24 cellular contexts compared by ENCODE assay signal in genomic region chr6:166558156-166559025, GRCh38. TPM values are rescaled to one million over a fixed set of nuclear protein-coding genes. Genes with fewer than 3 reads are reported as not detected.
DNase-seq lines count a peak whose midpoint lies in the region; ATAC-seq, FAIRE-seq and TF ChIP-seq lines count a peak whose summit lies in the region.
"Had no signal": no experiment of that assay in that cellular context is flagged by ENCODE, and none has a peak within 500 bp of the region (broad histone marks: within the 10 kb centered on the region; RNA-seq: fewer than 3 reads in every experiment).

No MANE protein-coding gene starts in this region.

- TF ChIP-seq CTCF in RWPE1 (conservative IDR thresholded peaks at IDR 0.05; ENCODE audit: low read depth) = no peak
- no peak for TF ChIP-seq CTCF in bronchial epithelial cell (IDR thresholded peaks at IDR 0.05; ENCODE audit: insufficient read depth, low read length, severe bottlenecking)
- no peak for TF ChIP-seq CTCF in lower lobe of right lung (IDR thresholded peaks at IDR 0.05)
- TF ChIP-seq CTCF in pancreas (IDR thresholded peaks at IDR 0.05) = no peak

- H3K9me3 ChIP-seq in lower lobe of right lung (peaks cover 6% of the 10 kb centered on the region), subcutaneous abdominal adipose tissue (ENCODE audit: control insufficient read depth in 5 of 5, low read length in 5 of 5) (peaks cover 3 to 13% (median 10%) of the 10 kb centered on the region in 5 donors), pancreas (no peaks in the 10 kb centered on the region), neuronal stem cell (replicated peaks in 1 of 2; ENCODE audit: control insufficient read depth in 2 of 2, insufficient read depth in 1 of 2, low read depth in 1 of 2, low read length in 2 of 2) (peaks cover 5 to 20% of the 10 kb centered on the region in 2 donors)
- H3K9me3 ChIP-seq: MG63, right lobe of liver had no signal

- H3K4me1 ChIP-seq in lower lobe of right lung (peaks cover 52% of the 10 kb centered on the region), subcutaneous abdominal adipose tissue (ENCODE audit: control insufficient read depth in 5 of 5, insufficient read depth in 5 of 5, low read length in 5 of 5) (peaks cover 6 to 68% (median 28%) of the 10 kb centered on the region in 5 donors), pancreas (peaks cover 0 to 10% (median 0%) of the 10 kb centered on the region in 3 donors), neuronal stem cell (ENCODE audit: control insufficient read depth in 2 of 2, insufficient read depth in 1 of 2, low read depth in 1 of 2, low read length in 2 of 2) (peaks cover 20 to 21% of the 10 kb centered on the region in 2 donors)

- no peak overlapping the region for H3K23ac ChIP-seq in neuronal stem cell (ENCODE audit: low read depth, low read length, poor library complexity)

- H3K4me3 ChIP-seq in bronchial epithelial cell (ENCODE audit: low read depth, low read length) = no peak overlapping the region
- H3K4me3 ChIP-seq in lower lobe of right lung = no peak overlapping the region
- H3K4me3 ChIP-seq in subcutaneous abdominal adipose tissue (ENCODE audit: low read depth in 1 of 5, low read length in 5 of 5) = no peak overlapping the region
- H3K4me3 ChIP-seq in pancreas = no peak overlapping the region
- no peak overlapping the region for H3K4me3 ChIP-seq in neuronal stem cell (ENCODE audit: low read length in 2 of 2)
- H3K4me3 ChIP-seq: cardiac muscle cell, heart left ventricle, MG63, right lobe of liver had no signal

- FAIRE-seq in bronchial epithelial cell (lab: Jason Lieb, UNC) = no peak
- no peak for FAIRE-seq in pancreas (lab: Jason Lieb, UNC)
- FAIRE-seq: TTC549 had no signal

- H3K9ac ChIP-seq in subcutaneous abdominal adipose tissue (ENCODE audit: low read length in 5 of 5) (no peak overlapping the region), neuronal stem cell (ENCODE audit: low read depth, low read length, poor library complexity) (no peak overlapping the region)

- H3K27ac ChIP-seq in RWPE1 (peak overlapping the region; percentile 75), lower lobe of right lung (peak overlapping the region; percentile 20), subcutaneous abdominal adipose tissue (ENCODE audit: low read depth, low read length) (peak overlapping the region; percentile 85), pancreas (no peak overlapping the region), neuronal stem cell (replicated peaks; ENCODE audit: low read length) (no peak overlapping the region)
- H3K27ac ChIP-seq: cardiac muscle cell had no signal

- DNase-seq in RWPE1 (ENCODE audit: low spot score) (no peak), bronchial epithelial cell (ENCODE audit: low read depth) (peak; percentile 33), lower lobe of right lung (no peak), AG20443 (ENCODE audit: low spot score) (no peak), pancreas (no peak), neuronal stem cell (ENCODE audit: low spot score) (no peak)
- no peak for DNase-seq in activated CD4-positive, CD25-positive, alpha-beta regulatory T cell treated with anti-CD3 and anti-CD28 coated beads, Interleukin-2, amount 50 U/mL, for 72 hours
- DNase-seq: activated CD4-positive, alpha-beta T cell treated with anti-CD3 and anti-CD28 coated beads for 4 hours; activated naive CD4-positive, alpha-beta T cell treated with anti-CD3 and anti-CD28 coated beads for 36 hours; activated T-cell treated with anti-CD3 and anti-CD28 coated beads, Interleukin-2, amount 50 U/mL, for 48 hours; CD4-positive, alpha-beta T cell; cortex of kidney; heart left ventricle; left cardiac atrium; MG63; natural killer cell; NCI-H1417 treated with DMSO at 0.1 percent for 48 hours; NCI-H524; right lobe of liver; T-helper 1 cell had no signal

- H3K27me3 ChIP-seq in bronchial epithelial cell (ENCODE audit: control insufficient read depth, insufficient read depth, low read length) = no peaks in the 10 kb centered on the region
- H3K27me3 ChIP-seq in lower lobe of right lung (ENCODE audit: low read depth) = no peaks in the 10 kb centered on the region
- no peaks in the 10 kb centered on the region for H3K27me3 ChIP-seq in subcutaneous abdominal adipose tissue (ENCODE audit: control insufficient read depth in 5 of 5, insufficient read depth in 4 of 5, low read length in 5 of 5)
- no peaks in the 10 kb centered on the region for H3K27me3 ChIP-seq in pancreas
- no peaks in the 10 kb centered on the region for H3K27me3 ChIP-seq in neuronal stem cell (ENCODE audit: control insufficient read depth in 3 of 3, insufficient read depth in 3 of 3, low read depth in 1 of 3, low read length in 3 of 3)
- H3K27me3 ChIP-seq: cardiac muscle cell, heart left ventricle, MG63, right lobe of liver had no signal

- POLR2A ChIA-PET in RWPE1 (lab: Yijun Ruan, JAX; ENCODE audit: low non-redundant PET) = no interaction called here

- intact Hi-C loops in lower lobe of right lung (cut with DNase I) = loop anchor here (10.0 kb wide), 1 partner anchor 66 kb away; the partner anchor contains the start of gene RPS6KA2
- intact Hi-C loops in pancreas (cut with DNase I) = no loop called here

- peaks cover 3% of the 10 kb centered on the region for H3K79me1 ChIP-seq in neuronal stem cell (ENCODE audit: low read depth, low read length)

- no peak overlapping the region for H2AFZ ChIP-seq in neuronal stem cell (ENCODE audit: low read length)

- H3K4me2 ChIP-seq in neuronal stem cell (ENCODE audit: insufficient read depth, low read length, poor library complexity, severe bottlenecking) = no peak overlapping the region

- no peak overlapping the region for H2BK12ac ChIP-seq in neuronal stem cell (ENCODE audit: low read length)

- no peak overlapping the region for H2AK5ac ChIP-seq in neuronal stem cell (ENCODE audit: low read depth, low read length)

- H2BK5ac ChIP-seq in neuronal stem cell (ENCODE audit: low read length) = no peak overlapping the region

- no peak overlapping the region for H3K4ac ChIP-seq in neuronal stem cell (ENCODE audit: low read length)

- ATAC-seq in lower lobe of right lung (no peak), pancreas (no peak)
- ATAC-seq: heart left ventricle, Panc1, right lobe of liver had no signal

- WGBS in pancreas, 2 donors = 93 to 96% methylated on average over 12 of the region's 12 CpGs
- WGBS in neuronal stem cell (ENCODE audit: extremely low coverage in 2 of 2, insufficient read length in 2 of 2, insufficient replicate concordance in 1 of 2), 2 donors = no CpG with 5 or more reads among the region's 12 CpGs

- no peak overlapping the region for H4K91ac ChIP-seq in neuronal stem cell (ENCODE audit: low read depth, low read length, poor library complexity)

- H3K36me3 ChIP-seq in bronchial epithelial cell (ENCODE audit: control insufficient read depth, insufficient read depth, low read length) (no peaks in the 10 kb centered on the region), lower lobe of right lung (peaks cover 5% of the 10 kb centered on the region), subcutaneous abdominal adipose tissue (ENCODE audit: control insufficient read depth in 5 of 5, insufficient read depth in 5 of 5, low read length in 5 of 5) (peaks cover 0 to 2% (median 0%) of the 10 kb centered on the region in 5 donors), pancreas (no peaks in the 10 kb centered on the region), neuronal stem cell (replicated peaks in 1 of 2; ENCODE audit: control insufficient read depth in 2 of 2, insufficient read depth in 2 of 2, low read length in 2 of 2) (peaks cover 0 to 3% of the 10 kb centered on the region in 2 donors)
- H3K36me3 ChIP-seq: cardiac muscle cell, MG63, right lobe of liver had no signal

- no peak overlapping the region for H3K14ac ChIP-seq in neuronal stem cell (ENCODE audit: low read length)

- H4K8ac ChIP-seq in neuronal stem cell (ENCODE audit: low read depth, low read length) = no peak overlapping the region

- H2BK120ac ChIP-seq in neuronal stem cell (ENCODE audit: low read depth, low read length) = no peak overlapping the region

- CTCF ChIA-PET in RWPE1 (lab: Yijun Ruan, JAX) = interaction anchor here (0.6 kb wide), 1 partner anchor 49 kb away, joined by 3 read pairs; no protein-coding TSS in a partner anchor

- H3K18ac ChIP-seq in neuronal stem cell (ENCODE audit: low read length) = no peak overlapping the region

- no peak overlapping the region for H2BK15ac ChIP-seq in neuronal stem cell (ENCODE audit: low read length)

RNA-seq across cellular contexts. Expression of gene RAMACL, which starts 28.1 kb away (rescaled TPM):
- 1.6 and 1.7 TPM in 2 replicates for total RNA-seq in bronchial epithelial cell
- 6.6 TPM for total RNA-seq in lower lobe of right lung
- total RNA-seq in pancreas = 1 to 10 TPM in 4 of 6 donors, under 1 TPM in 2; 0.72 to 3.1 (median 1.6) TPM
- under 1 TPM; 0.33 to 0.49 TPM for polyA plus RNA-seq in pancreas
- 0.14 TPM for polyA plus RNA-seq in neuronal stem cell (2013, experiment 1 of 2)
- 0.10 TPM for polyA plus RNA-seq in neuronal stem cell (2013, experiment 2 of 2)

Comparison
In these comparisons a context has a peak if more than half of its experiments do, and no peak if none do; other contexts are left out.
1. H3K27ac ChIP-seq: peak in RWPE1 (single experiment), lower lobe of right lung (single experiment) and subcutaneous abdominal adipose tissue (single experiment); none in pancreas (0 of 4) and neuronal stem cell (single experiment).